37 cellular contexts compared by ENCODE assay signal in genomic region chr16:6958184-6958583, GRCh38.
"Had no signal": no experiment of that assay in that cellular context is flagged by ENCODE, and none has a peak within 500 bp of the region (broad histone marks: within the 10 kb centered on the region; RNA-seq: fewer than 3 reads in every experiment).

No MANE protein-coding gene starts in this region.

- H3K36me3 Mint-ChIP-seq: activated CD4-positive, alpha-beta memory T cell treated with anti-CD3 and anti-CD28 coated beads for 36 hours; activated naive CD4-positive, alpha-beta T cell treated with anti-CD3 and anti-CD28 coated beads, Interleukin-2, amount 10 ng/mL, durations not matched to agents 7 days and 5 days; activated naive CD4-positive, alpha-beta T cell treated with anti-CD3 and anti-CD28 coated beads, Interleukin-2, amount 50 U/mL, for 24 hours; activated naive CD8-positive, alpha-beta T cell; activated naive CD8-positive, alpha-beta T cell treated with anti-CD3 and anti-CD28 coated beads, Interleukin-2, amount 10 ng/mL, durations not matched to agents 7 days and 5 days; brain had no signal

- H3K36me3 ChIP-seq: ascending aorta, cardiac muscle cell had no signal

- H3K27ac Mint-ChIP-seq: activated B cell treated with CpG ODN at 0.5 μM for 24 hours; activated CD4-positive, alpha-beta memory T cell treated with anti-CD3 and anti-CD28 coated beads for 36 hours; activated CD4-positive, alpha-beta T cell treated with anti-CD3 and anti-CD28 coated beads, Interleukin-2, amount 10 ng/mL, durations not matched to agents 24 days and 14 days; activated CD8-positive, alpha-beta T cell treated with anti-CD3 and anti-CD28 coated beads for 36 hours; activated naive CD4-positive, alpha-beta T cell treated with anti-CD3 and anti-CD28 coated beads, Interleukin-2, amount 10 ng/mL, durations not matched to agents 7 days and 5 days; activated naive CD4-positive, alpha-beta T cell treated with anti-CD3 and anti-CD28 coated beads, Interleukin-2, amount 50 U/mL, for 24 hours; activated naive CD8-positive, alpha-beta T cell; activated naive CD8-positive, alpha-beta T cell treated with anti-CD3 and anti-CD28 coated beads, Interleukin-2, amount 10 ng/mL, durations not matched to agents 7 days and 5 days; activated naive CD8-positive, alpha-beta T cell treated with anti-CD3 and anti-CD28 coated beads, Interleukin-2, amount 50 U/mL, for 24 hours; activated T-helper 2 cell treated with anti-CD3 and anti-CD28 coated beads, Interferon-gamma antibody, Interleukin-2, Interleukin-4, amounts not matched to agents 10 μg/mL and 5 μg/mL and 100 μg/mL, durations not matched to agents 14 hours and 24 hours and 36 hours; T-helper 1 cell treated with Interleukin-12 subunit alpha and Interleukin-12 subunit beta and Interleukin-4 antibody, amounts not matched to agents 30 μg/mL and 1 μg/mL, for 36 hours; T-helper 2 cell treated with Interferon-gamma antibody and Interleukin-4, amounts not matched to agents 5 μg/mL and 100 μg/mL, for 36 hours had no signal

- H3K4me1 ChIP-seq: ascending aorta had no signal

- H3K27ac ChIP-seq: ascending aorta, cardiac muscle cell, VCaP had no signal

- H3K27me3 ChIP-seq: ascending aorta, cardiac muscle cell had no signal

- FAIRE-seq: bronchial epithelial cell, TTC549 had no signal

- H3K27me3 Mint-ChIP-seq: activated B cell treated with CpG ODN at 0.5 μM for 24 hours; activated CD4-positive, alpha-beta memory T cell treated with anti-CD3 and anti-CD28 coated beads for 36 hours; activated CD4-positive, alpha-beta T cell treated with anti-CD3 and anti-CD28 coated beads, Interleukin-2, amount 10 ng/mL, durations not matched to agents 24 days and 14 days; activated CD8-positive, alpha-beta T cell treated with anti-CD3 and anti-CD28 coated beads for 36 hours; activated naive CD4-positive, alpha-beta T cell treated with anti-CD3 and anti-CD28 coated beads, Interleukin-2, amount 10 ng/mL, durations not matched to agents 7 days and 5 days; activated naive CD4-positive, alpha-beta T cell treated with anti-CD3 and anti-CD28 coated beads, Interleukin-2, amount 50 U/mL, for 24 hours; activated naive CD8-positive, alpha-beta T cell; activated naive CD8-positive, alpha-beta T cell treated with anti-CD3 and anti-CD28 coated beads, Interleukin-2, amount 10 ng/mL, durations not matched to agents 7 days and 5 days; activated naive CD8-positive, alpha-beta T cell treated with anti-CD3 and anti-CD28 coated beads, Interleukin-2, amount 50 U/mL, for 24 hours; brain; central memory CD8-positive, alpha-beta T cell had no signal

- ATAC-seq: activated CD8-positive, alpha-beta T cell treated with anti-CD3 and anti-CD28 coated beads for 36 hours; activated naive CD8-positive, alpha-beta T cell treated with anti-CD3 and anti-CD28 coated beads, Interleukin-2, amount 50 U/mL, for 24 hours had no signal

- H3K9me3 Mint-ChIP-seq: activated naive CD8-positive, alpha-beta T cell treated with anti-CD3 and anti-CD28 coated beads, Interleukin-2, amount 50 U/mL, for 24 hours had no signal

- DNase-seq: activated B cell treated with CpG ODN at 0.5 μM for 24 hours; activated CD4-positive, alpha-beta memory T cell treated with anti-CD3 and anti-CD28 coated beads for 36 hours; activated CD4-positive, alpha-beta T cell treated with anti-CD3 and anti-CD28 coated beads for 4 hours; activated CD4-positive, alpha-beta T cell treated with anti-CD3 and anti-CD28 coated beads, Interleukin-2, amount 10 ng/mL, durations not matched to agents 24 days and 14 days; activated CD4-positive, alpha-beta T cell treated with anti-CD3 and anti-CD28 coated beads, Interleukin-2, amount 50 U/mL, for 1 hour; activated CD4-positive, alpha-beta T cell treated with anti-CD3 and anti-CD28 coated beads, Interleukin-2, amount 50 U/mL, for 4 hours; activated CD4-positive, CD25-positive, alpha-beta regulatory T cell treated with anti-CD3 and anti-CD28 coated beads, Interleukin-2, amount 50 U/mL, for 72 hours; activated CD8-positive, alpha-beta memory T cell treated with anti-CD3 and anti-CD28 coated beads, Interleukin-2, amount 50 U/mL, for 4 hours; activated CD8-positive, alpha-beta T cell treated with anti-CD3 and anti-CD28 coated beads for 36 hours; activated effector memory CD4-positive, alpha-beta T cell treated with Interleukin-2 at 50 U/mL for 16 hours; activated gamma-delta T cell; activated naive CD4-positive, alpha-beta T cell treated with anti-CD3 and anti-CD28 coated beads, Interleukin-2, amount 10 ng/mL, durations not matched to agents 7 days and 5 days; activated naive CD4-positive, alpha-beta T cell treated with Interleukin-2 at 50 U/mL for 16 hours; activated naive CD8-positive, alpha-beta T cell treated with anti-CD3 and anti-CD28 coated beads, Interleukin-2, amount 10 ng/mL, durations not matched to agents 7 days and 5 days; activated naive CD8-positive, alpha-beta T cell treated with anti-CD3 and anti-CD28 coated beads, Interleukin-2, amount 50 U/mL, for 24 hours; activated T-cell treated with anti-CD3 and anti-CD28 coated beads for 4 hours; activated T-cell treated with anti-CD3 and anti-CD28 coated beads, Interleukin-2, amount 50 U/mL, for 1 hour; activated T-cell treated with anti-CD3 and anti-CD28 coated beads, Interleukin-2, amount 50 U/mL, for 48 hours; amygdala; anterior cingulate cortex; caudate nucleus; cerebellar nuclear complex; T-helper 1 cell; T-helper 2 cell; T-helper 9 cell had no signal

- H3K9me3 ChIP-seq: ascending aorta had no signal

- H3K4me3 Mint-ChIP-seq: activated B cell treated with CpG ODN at 0.5 μM for 24 hours; activated CD4-positive, alpha-beta memory T cell treated with anti-CD3 and anti-CD28 coated beads for 36 hours; activated CD4-positive, alpha-beta T cell treated with anti-CD3 and anti-CD28 coated beads, Interleukin-2, amount 10 ng/mL, durations not matched to agents 24 days and 14 days; activated CD8-positive, alpha-beta T cell treated with anti-CD3 and anti-CD28 coated beads for 36 hours; activated naive CD4-positive, alpha-beta T cell treated with anti-CD3 and anti-CD28 coated beads, Interleukin-2, amount 10 ng/mL, durations not matched to agents 7 days and 5 days; activated naive CD4-positive, alpha-beta T cell treated with anti-CD3 and anti-CD28 coated beads, Interleukin-2, amount 50 U/mL, for 24 hours; activated naive CD8-positive, alpha-beta T cell; activated naive CD8-positive, alpha-beta T cell treated with anti-CD3 and anti-CD28 coated beads, Interleukin-2, amount 10 ng/mL, durations not matched to agents 7 days and 5 days; activated naive CD8-positive, alpha-beta T cell treated with anti-CD3 and anti-CD28 coated beads, Interleukin-2, amount 50 U/mL, for 24 hours; brain; central memory CD8-positive, alpha-beta T cell; T-helper 1 cell treated with Interleukin-12 subunit alpha and Interleukin-12 subunit beta and Interleukin-4 antibody, amounts not matched to agents 30 μg/mL and 1 μg/mL, for 36 hours; T-helper 2 cell treated with Interferon-gamma antibody and Interleukin-4, amounts not matched to agents 5 μg/mL and 100 μg/mL, for 36 hours had no signal

- H3K4me3 ChIP-seq: ascending aorta, cardiac muscle cell had no signal

- H3K4me1 Mint-ChIP-seq: activated B cell treated with CpG ODN at 0.5 μM for 24 hours; activated CD4-positive, alpha-beta T cell treated with anti-CD3 and anti-CD28 coated beads, Interleukin-2, amount 10 ng/mL, durations not matched to agents 24 days and 14 days; activated naive CD4-positive, alpha-beta T cell treated with anti-CD3 and anti-CD28 coated beads, Interleukin-2, amount 10 ng/mL, durations not matched to agents 7 days and 5 days; activated naive CD4-positive, alpha-beta T cell treated with anti-CD3 and anti-CD28 coated beads, Interleukin-2, amount 50 U/mL, for 24 hours; activated naive CD8-positive, alpha-beta T cell treated with anti-CD3 and anti-CD28 coated beads, Interleukin-2, amount 10 ng/mL, durations not matched to agents 7 days and 5 days; activated naive CD8-positive, alpha-beta T cell treated with anti-CD3 and anti-CD28 coated beads, Interleukin-2, amount 50 U/mL, for 24 hours; central memory CD8-positive, alpha-beta T cell had no signal
